ENCODE assay signal across 17 cellular contexts in genomic region chr6:123629234-123629941, GRCh38. TPM values are rescaled to one million over a fixed set of nuclear protein-coding genes. Genes with fewer than 3 reads are reported as not detected.
A peak's percentile ranks its signal among the peaks of the same experiment; 100 is the strongest.
DNase-seq lines count a peak whose midpoint lies in the region; ATAC-seq and TF ChIP-seq lines count a peak whose summit lies in the region.
"Had no signal": no experiment of that assay in that cellular context is flagged by ENCODE, and none has a peak within 500 bp of the region (broad histone marks: within the 10 kb centered on the region; RNA-seq: fewer than 3 reads in every experiment).

No MANE protein-coding gene starts in this region.

- H3K4me3 ChIP-seq in GM23338 (no peak overlapping the region), HAP-1 (no peak overlapping the region), SK-N-MC (peak overlapping the region; percentile 67), psoas muscle (peak overlapping the region; percentile 73)
- no peak overlapping the region for H3K4me3 ChIP-seq in CD4-positive, alpha-beta memory T cell (ENCODE audit: low read length in 2 of 2)
- H3K4me3 ChIP-seq: SJCRH30 had no signal

- no peaks in the 10 kb centered on the region for H4K20me1 ChIP-seq in GM23338 (replicated peaks; ENCODE audit: insufficient read depth)

- peak overlapping the region; percentile 22; the same call in 1 of the 2 replicates for H3K4me2 ChIP-seq in GM23338

- CTCF ChIA-PET in CD4-positive, alpha-beta memory T cell (lab: Charles Lee; ENCODE audit: partially characterized antibody), result no interaction called here

- no peak for TF ChIP-seq CTCF in GM23338 (conservative IDR thresholded peaks at IDR 0.05; ENCODE audit: low read depth in 2 of 2)
- no peak for TF ChIP-seq CTCF in psoas muscle (IDR thresholded peaks at IDR 0.05)

- H3K79me2 ChIP-seq in GM23338 (replicated peaks; ENCODE audit: insufficient read depth), result no peaks in the 10 kb centered on the region

- peaks cover 11% of the 10 kb centered on the region; the same call in 1 of the 2 replicates for H3K9me2 ChIP-seq in GM23338 (ENCODE audit: insufficient read depth)

- DNase-seq in GM23338 (ENCODE audit: low spot score) (no peak), HAP-1 (ENCODE audit: low spot score in 2 of 2) (peak; percentile 21 to 96), SK-N-MC (ENCODE audit: low read depth, low spot score) (no peak), psoas muscle (no peak), HK-2 (ENCODE audit: unreplicated experiment) (no peak)
- no peak for DNase-seq in CD4-positive, alpha-beta memory T cell
- DNase-seq: AML-193, DMS79 treated with DMSO at 0.1 percent for 48 hours, NCI-H1694 treated with DMSO at 0.1 percent for 48 hours, NCI-H774, PC-3, SJCRH30 had no signal

- no peaks in the 10 kb centered on the region for H3K36me3 ChIP-seq in GM23338 (ENCODE audit: insufficient read depth)
- H3K36me3 ChIP-seq in HAP-1 (replicated peaks), result no peaks in the 10 kb centered on the region
- no peaks in the 10 kb centered on the region for H3K36me3 ChIP-seq in SK-N-MC (ENCODE audit: insufficient read depth, low read length)
- H3K36me3 ChIP-seq in psoas muscle (ENCODE audit: insufficient read depth in 1 of 2, low read depth in 1 of 2), result peaks cover 0 to 8% of the 10 kb centered on the region in 2 donors
- H3K36me3 ChIP-seq in CD4-positive, alpha-beta memory T cell (ENCODE audit: insufficient read depth, low read length), result no peaks in the 10 kb centered on the region
- H3K36me3 ChIP-seq: SJCRH30 had no signal

- H3K9me3 Mint-ChIP-seq in GM23338, result no peaks in the 10 kb centered on the region
- H3K9me3 Mint-ChIP-seq in CD4-positive, alpha-beta memory T cell, result peaks cover 0 to 6% (median 0%) of the 10 kb centered on the region in 8 donors

- intact Hi-C loops in psoas muscle (cut with DNase I), result no loop called here
- intact Hi-C loops in CD4-positive, alpha-beta memory T cell (cut with micrococcal nuclease), result no loop called here

- H3F3A ChIP-seq in GM23338 (replicated peaks; ENCODE audit: low read depth), result no peaks in the 10 kb centered on the region

- no peaks in the 10 kb centered on the region for H3K27me3 Mint-ChIP-seq in GM23338 (ENCODE audit: insufficient read depth, low read depth, poor library complexity)
- no peaks in the 10 kb centered on the region for H3K27me3 Mint-ChIP-seq in CD4-positive, alpha-beta memory T cell

- WGBS in psoas muscle, 3 donors, result 22 to 42% (median 26%) methylated on average over 3 of the region's 3 CpGs

- no peaks in the 10 kb centered on the region for H3K36me3 Mint-ChIP-seq in GM23338 (ENCODE audit: low read depth)
- no peaks in the 10 kb centered on the region for H3K36me3 Mint-ChIP-seq in CD4-positive, alpha-beta memory T cell

- POLR2A ChIA-PET in CD4-positive, alpha-beta memory T cell (lab: Charles Lee; ENCODE audit: partially characterized antibody), result no interaction called here

- peaks cover 23% of the 10 kb centered on the region for H3K4me1 Mint-ChIP-seq in GM23338
- H3K4me1 Mint-ChIP-seq in CD4-positive, alpha-beta memory T cell, result no peaks in the 10 kb centered on the region

- peak overlapping the region; percentile 72 for H3K27ac Mint-ChIP-seq in GM23338
- no peak overlapping the region for H3K27ac Mint-ChIP-seq in CD4-positive, alpha-beta memory T cell

- in situ Hi-C loops in HAP-1 (cut with MboI; ENCODE audit: low sequenced_read_pairs), result no loop called here

- ATAC-seq in GM23338, result peak; percentile 28; the same call in 2 of the 3 replicates
- peak in 1 of 4 donors; percentile 26 for ATAC-seq in psoas muscle
- no peak for ATAC-seq in HG02885 (IDR thresholded peaks at IDR 0.05; ENCODE audit: poor library complexity, unreplicated experiment)
- ATAC-seq: PC-3 had no signal

- H2AFZ ChIP-seq in GM23338, result no peak overlapping the region

- no peak overlapping the region for H3K4me3 Mint-ChIP-seq in GM23338
- H3K4me3 Mint-ChIP-seq in CD4-positive, alpha-beta memory T cell, result no peak overlapping the region

- H3K27ac ChIP-seq in GM23338 (ENCODE audit: low read depth) (no peak overlapping the region), SK-N-MC (peak overlapping the region; percentile 95), psoas muscle (peak overlapping the region; percentile 96)
- no peak overlapping the region for H3K27ac ChIP-seq in CD4-positive, alpha-beta memory T cell (ENCODE audit: low read depth, low read length)
- H3K27ac ChIP-seq: C4-2B, RWPE1, SJCRH30 had no signal

- H3K27me3 ChIP-seq in GM23338 (ENCODE audit: insufficient read depth) (no peaks in the 10 kb centered on the region), HAP-1 (ENCODE audit: low read depth) (no peaks in the 10 kb centered on the region), psoas muscle (ENCODE audit: insufficient read depth in 3 of 3, low read length in 2 of 3) (no peaks in the 10 kb centered on the region)
- H3K27me3 ChIP-seq in CD4-positive, alpha-beta memory T cell (ENCODE audit: insufficient read depth, low read length), result no peaks in the 10 kb centered on the region
- H3K27me3 ChIP-seq: SJCRH30 had no signal

- H3K4me1 ChIP-seq in GM23338 (ENCODE audit: insufficient read depth), result peaks cover 19% of the 10 kb centered on the region
- H3K4me1 ChIP-seq in HAP-1, result peaks cover 25% of the 10 kb centered on the region
- peaks cover 11% of the 10 kb centered on the region for H3K4me1 ChIP-seq in psoas muscle
- no peaks in the 10 kb centered on the region for H3K4me1 ChIP-seq in CD4-positive, alpha-beta memory T cell (ENCODE audit: insufficient read depth, low read length)
- H3K4me1 ChIP-seq: SJCRH30 had no signal

- H3K9me3 ChIP-seq in HAP-1 (no peaks in the 10 kb centered on the region), SK-N-MC (ENCODE audit: low read depth, low read length) (no peaks in the 10 kb centered on the region), psoas muscle (no peaks in the 10 kb centered on the region)
- no peaks in the 10 kb centered on the region for H3K9me3 ChIP-seq in CD4-positive, alpha-beta memory T cell (ENCODE audit: control insufficient read depth in 1 of 2, low read length in 2 of 2)
- H3K9me3 ChIP-seq: SJCRH30 had no signal

- H3K9ac ChIP-seq in SK-N-MC (ENCODE audit: insufficient read length), result peak overlapping the region; percentile 66

TF ChIP-seq in GM23338, 12 proteins besides CTCF, POLR2A, EP300 and RAD21 (continues in another document):
- TF ChIP-seq ZNF331 (CRISPR knock-in tag; IDR thresholded peaks at IDR 0.05; ENCODE audit: low read depth) (no peak), CREB1 (CRISPR knock-in tag; IDR thresholded peaks at IDR 0.05; ENCODE audit: low read depth) (no peak), NANOG (IDR thresholded peaks at IDR 0.05; ENCODE audit: borderline replicate concordance) (no peak), REST (IDR thresholded peaks at IDR 0.05; ENCODE audit: unreplicated experiment) (no peak), POLR2AphosphoS5 (IDR thresholded peaks at IDR 0.05; ENCODE audit: low read depth) (no peak), EZH2phosphoT487 (IDR thresholded peaks at IDR 0.05; ENCODE audit: unreplicated experiment) (no peak), JUNB (IDR thresholded peaks at IDR 0.05; ENCODE audit: unreplicated experiment) (no peak)

RNA-seq across cellular contexts. Expression of gene TRDN, which starts 7.4 kb away (rescaled TPM):
- total RNA-seq in GM23338 (2014; rRNA removed; shearing (Covaris generic)), result 23.1 and 35.5 TPM in 2 replicates
- polyA plus RNA-seq in GM23338 (2016; fragmentation: Nextera tagmentation; extraction: Ambion mirVana) (104 and 137 TPM in 2 replicates), psoas muscle (100 to 1,000 TPM in 2 of 3 donors, 10 to 100 TPM in 1; 79.7 to 388 (median 250) TPM)
- total RNA-seq in psoas muscle, result 1,000 to 10,000 TPM in 1 of 4 donors, 100 to 1,000 TPM in 3; 399 to 1,361 (median 722) TPM
- not detected for total RNA-seq in CD4-positive, alpha-beta memory T cell
- polyA plus RNA-seq in CD4-positive, alpha-beta memory T cell, result not detected
- total RNA-seq: LHCN-M2, NCI-H460, PC-3 had no signal

Comparison
In these comparisons a context has a peak if more than half of its experiments do, and no peak if none do; other contexts are left out.
1. DNase-seq: peak in HAP-1 (2 of 2); none in GM23338 (single experiment), SK-N-MC (single experiment), psoas muscle (0 of 2), CD4-positive, alpha-beta memory T cell (0 of 5) and HK-2 (single experiment).
2. H3K27ac ChIP-seq: peak in SK-N-MC (single experiment) and psoas muscle (single experiment); none in GM23338 (single experiment) and CD4-positive, alpha-beta memory T cell (single experiment).
3. H3K4me3 ChIP-seq: peak in SK-N-MC (single experiment) and psoas muscle (single experiment); none in GM23338 (single experiment), HAP-1 (single experiment) and CD4-positive, alpha-beta memory T cell (0 of 2).
4. RNA of gene TRDN, which starts 7.4 kb away (total RNA-seq): 399 to 1,361 TPM in psoas muscle and 23.1 to 35.5 TPM in GM23338; not detected in CD4-positive, alpha-beta memory T cell; every median in the first group is over 10 times any median in the second.